Comparison of ENCODE assay signal across 37 cellular contexts in genomic region chr20:35206802-35207201, GRCh38. TPM values are rescaled to one million over a fixed set of nuclear protein-coding genes. Genes with fewer than 3 reads are reported as not detected.
"Had no signal": no experiment of that assay in that cellular context is flagged by ENCODE, and none has a peak within 500 bp of the region (broad histone marks: within the 10 kb centered on the region; RNA-seq: fewer than 3 reads in every experiment).

No MANE protein-coding gene starts in this region.

- DNase-seq: activated CD4-positive, alpha-beta memory T cell treated with anti-CD3 and anti-CD28 coated beads for 36 hours; activated CD4-positive, alpha-beta T cell treated with anti-CD3 and anti-CD28 coated beads for 36 hours; activated CD4-positive, alpha-beta T cell treated with anti-CD3 and anti-CD28 coated beads, Interleukin-2, amount 10 ng/mL, durations not matched to agents 24 days and 14 days; activated CD4-positive, CD25-positive, alpha-beta regulatory T cell; activated CD4-positive, CD25-positive, alpha-beta regulatory T cell treated with anti-CD3 and anti-CD28 coated beads, Interleukin-2, amount 50 U/mL, for 72 hours; activated CD8-positive, alpha-beta memory T cell treated with anti-CD3 and anti-CD28 coated beads, Interleukin-2, amount 10 ng/mL, durations not matched to agents 7 days and 5 days; activated CD8-positive, alpha-beta memory T cell treated with anti-CD3 and anti-CD28 coated beads, Interleukin-2, amount 50 U/mL, for 4 hours; activated CD8-positive, alpha-beta T cell treated with anti-CD3 and anti-CD28 coated beads, Interleukin-2, amount 10 ng/mL, durations not matched to agents 7 days and 5 days; activated effector memory CD4-positive, alpha-beta T cell treated with anti-CD3 and anti-CD28 coated beads, Interleukin-2, amount 50 U/mL, for 16 hours; activated naive CD4-positive, alpha-beta T cell treated with anti-CD3 and anti-CD28 coated beads for 36 hours; activated naive CD8-positive, alpha-beta T cell treated with anti-CD3 and anti-CD28 coated beads for 36 hours; activated naive CD8-positive, alpha-beta T cell treated with anti-CD3 and anti-CD28 coated beads, Interleukin-2, amount 50 U/mL, for 24 hours; activated T-cell treated with anti-CD3 and anti-CD28 coated beads, Interleukin-2, amount 50 U/mL, for 1 hour; activated T-cell treated with anti-CD3 and anti-CD28 coated beads, Interleukin-2, amount 50 U/mL, for 48 hours; adrenal gland; amygdala; central memory CD4-positive, alpha-beta T cell; cerebellar nuclear complex; colonic mucosa; effector CD8-positive, alpha-beta T cell; esophagus squamous epithelium; head of caudate nucleus; T-helper 1 cell; T-helper 17 cell; T1000 had no signal

- FAIRE-seq: endometrium, endothelial cell of umbilical vein, frontal cortex had no signal

- H3K27ac ChIP-seq: cardiac muscle cell, epithelial cell of prostate had no signal

- H3K36me3 Mint-ChIP-seq: activated CD4-positive, alpha-beta memory T cell treated with anti-CD3 and anti-CD28 coated beads for 36 hours; activated CD8-positive, alpha-beta memory T cell treated with anti-CD3 and anti-CD28 coated beads, Interleukin-2, amount 10 ng/mL, durations not matched to agents 7 days and 5 days; activated naive CD8-positive, alpha-beta T cell treated with anti-CD3 and anti-CD28 coated beads for 36 hours had no signal

- H3K4me3 ChIP-seq: adrenal gland, ascending aorta, breast epithelium, cardiac muscle cell, colonic mucosa, esophagus squamous epithelium had no signal

- H3K4me1 ChIP-seq: breast epithelium, colonic mucosa had no signal

- H3K27ac Mint-ChIP-seq: activated CD4-positive, alpha-beta memory T cell treated with anti-CD3 and anti-CD28 coated beads for 36 hours; activated CD4-positive, alpha-beta T cell treated with anti-CD3 and anti-CD28 coated beads for 36 hours; activated CD4-positive, alpha-beta T cell treated with anti-CD3 and anti-CD28 coated beads, Interleukin-2, amount 10 ng/mL, durations not matched to agents 24 days and 14 days; activated CD8-positive, alpha-beta memory T cell treated with anti-CD3 and anti-CD28 coated beads, Interleukin-2, amount 10 ng/mL, durations not matched to agents 7 days and 5 days; activated CD8-positive, alpha-beta T cell treated with anti-CD3 and anti-CD28 coated beads, Interleukin-2, amount 10 ng/mL, durations not matched to agents 7 days and 5 days; activated naive CD4-positive, alpha-beta T cell treated with anti-CD3 and anti-CD28 coated beads for 36 hours; activated naive CD4-positive, alpha-beta T cell treated with anti-CD3 and anti-CD28 coated beads, Interleukin-2, amount 50 U/mL, for 24 hours; activated naive CD8-positive, alpha-beta T cell treated with anti-CD3 and anti-CD28 coated beads for 36 hours; activated naive CD8-positive, alpha-beta T cell treated with anti-CD3 and anti-CD28 coated beads, Interleukin-2, amount 50 U/mL, for 24 hours; activated T-helper 1 cell treated with anti-CD3 and anti-CD28 coated beads, Interleukin-12 subunit alpha, Interleukin-12 subunit beta, Interleukin-2, Interleukin-4 antibody, amounts not matched to agents 30 ng/mL and 10 ng/mL and 1 ng/mL, durations not matched to agents 14 hours and 24 hours and 36 hours; activated T-helper 2 cell treated with anti-CD3 and anti-CD28 coated beads, Interferon-gamma antibody, Interleukin-2, Interleukin-4, amounts not matched to agents 10 μg/mL and 5 μg/mL and 100 μg/mL, durations not matched to agents 14 hours and 24 hours and 36 hours; brain; T-helper 17 cell; T-helper 2 cell treated with Interferon-gamma antibody and Interleukin-4, amounts not matched to agents 5 μg/mL and 100 μg/mL, for 36 hours had no signal

- H3K4me1 Mint-ChIP-seq: activated CD4-positive, alpha-beta T cell treated with anti-CD3 and anti-CD28 coated beads for 36 hours; activated CD4-positive, alpha-beta T cell treated with anti-CD3 and anti-CD28 coated beads, Interleukin-2, amount 10 ng/mL, durations not matched to agents 24 days and 14 days; activated CD8-positive, alpha-beta memory T cell treated with anti-CD3 and anti-CD28 coated beads, Interleukin-2, amount 10 ng/mL, durations not matched to agents 7 days and 5 days; activated naive CD4-positive, alpha-beta T cell treated with anti-CD3 and anti-CD28 coated beads, Interleukin-2, amount 50 U/mL, for 24 hours; activated naive CD8-positive, alpha-beta T cell treated with anti-CD3 and anti-CD28 coated beads for 36 hours; activated naive CD8-positive, alpha-beta T cell treated with anti-CD3 and anti-CD28 coated beads, Interleukin-2, amount 50 U/mL, for 24 hours; brain had no signal

- H3K36me3 ChIP-seq: adrenal gland, breast epithelium, cardiac muscle cell, colonic mucosa, esophagus squamous epithelium had no signal

- ATAC-seq: activated CD4-positive, alpha-beta T cell treated with anti-CD3 and anti-CD28 coated beads for 36 hours; activated CD8-positive, alpha-beta memory T cell treated with anti-CD3 and anti-CD28 coated beads, Interleukin-2, amount 10 ng/mL, durations not matched to agents 7 days and 5 days; activated CD8-positive, alpha-beta T cell treated with anti-CD3 and anti-CD28 coated beads, Interleukin-2, amount 10 ng/mL, durations not matched to agents 7 days and 5 days; activated naive CD8-positive, alpha-beta T cell treated with anti-CD3 and anti-CD28 coated beads, Interleukin-2, amount 50 U/mL, for 24 hours; T-helper 17 cell had no signal

- H3K27me3 ChIP-seq: adrenal gland, ascending aorta, breast epithelium, cardiac muscle cell, colonic mucosa, esophagus squamous epithelium had no signal

- H3K27me3 Mint-ChIP-seq: activated CD4-positive, alpha-beta memory T cell treated with anti-CD3 and anti-CD28 coated beads for 36 hours; activated CD4-positive, alpha-beta T cell treated with anti-CD3 and anti-CD28 coated beads for 36 hours; activated CD4-positive, alpha-beta T cell treated with anti-CD3 and anti-CD28 coated beads, Interleukin-2, amount 10 ng/mL, durations not matched to agents 24 days and 14 days; activated CD8-positive, alpha-beta memory T cell treated with anti-CD3 and anti-CD28 coated beads, Interleukin-2, amount 10 ng/mL, durations not matched to agents 7 days and 5 days; activated naive CD4-positive, alpha-beta T cell treated with anti-CD3 and anti-CD28 coated beads, Interleukin-2, amount 50 U/mL, for 24 hours; activated naive CD8-positive, alpha-beta T cell treated with anti-CD3 and anti-CD28 coated beads for 36 hours; activated naive CD8-positive, alpha-beta T cell treated with anti-CD3 and anti-CD28 coated beads, Interleukin-2, amount 50 U/mL, for 24 hours; T-helper 17 cell had no signal

- H3K9me3 Mint-ChIP-seq: activated CD4-positive, alpha-beta memory T cell treated with anti-CD3 and anti-CD28 coated beads for 36 hours; activated CD4-positive, alpha-beta T cell treated with anti-CD3 and anti-CD28 coated beads, Interleukin-2, amount 10 ng/mL, durations not matched to agents 24 days and 14 days; activated naive CD4-positive, alpha-beta T cell treated with anti-CD3 and anti-CD28 coated beads, Interleukin-2, amount 50 U/mL, for 24 hours; activated naive CD8-positive, alpha-beta T cell treated with anti-CD3 and anti-CD28 coated beads for 36 hours; activated naive CD8-positive, alpha-beta T cell treated with anti-CD3 and anti-CD28 coated beads, Interleukin-2, amount 50 U/mL, for 24 hours; activated T-helper 1 cell treated with anti-CD3 and anti-CD28 coated beads, Interleukin-12 subunit alpha, Interleukin-12 subunit beta, Interleukin-2, Interleukin-4 antibody, amounts not matched to agents 30 ng/mL and 10 ng/mL and 1 ng/mL, durations not matched to agents 14 hours and 24 hours and 36 hours; T-helper 2 cell treated with Interferon-gamma antibody and Interleukin-4, amounts not matched to agents 5 μg/mL and 100 μg/mL, for 36 hours had no signal

- H3K9me3 ChIP-seq: adrenal gland, colonic mucosa, esophagus squamous epithelium had no signal

- H3K4me3 Mint-ChIP-seq: activated CD4-positive, alpha-beta memory T cell treated with anti-CD3 and anti-CD28 coated beads for 36 hours; activated CD4-positive, alpha-beta T cell treated with anti-CD3 and anti-CD28 coated beads for 36 hours; activated CD4-positive, alpha-beta T cell treated with anti-CD3 and anti-CD28 coated beads, Interleukin-2, amount 10 ng/mL, durations not matched to agents 24 days and 14 days; activated CD8-positive, alpha-beta memory T cell treated with anti-CD3 and anti-CD28 coated beads, Interleukin-2, amount 10 ng/mL, durations not matched to agents 7 days and 5 days; activated CD8-positive, alpha-beta T cell treated with anti-CD3 and anti-CD28 coated beads, Interleukin-2, amount 10 ng/mL, durations not matched to agents 7 days and 5 days; activated naive CD4-positive, alpha-beta T cell treated with anti-CD3 and anti-CD28 coated beads for 36 hours; activated naive CD4-positive, alpha-beta T cell treated with anti-CD3 and anti-CD28 coated beads, Interleukin-2, amount 50 U/mL, for 24 hours; activated naive CD8-positive, alpha-beta T cell treated with anti-CD3 and anti-CD28 coated beads for 36 hours; activated naive CD8-positive, alpha-beta T cell treated with anti-CD3 and anti-CD28 coated beads, Interleukin-2, amount 50 U/mL, for 24 hours; activated T-helper 1 cell treated with anti-CD3 and anti-CD28 coated beads, Interleukin-12 subunit alpha, Interleukin-12 subunit beta, Interleukin-2, Interleukin-4 antibody, amounts not matched to agents 30 ng/mL and 10 ng/mL and 1 ng/mL, durations not matched to agents 14 hours and 24 hours and 36 hours; brain; T-helper 17 cell; T-helper 2 cell treated with Interferon-gamma antibody and Interleukin-4, amounts not matched to agents 5 μg/mL and 100 μg/mL, for 36 hours had no signal

RNA-seq across cellular contexts. Expression of gene MMP24, which starts 19.7 kb away (rescaled TPM):
- total RNA-seq: activated CD4-positive, alpha-beta memory T cell treated with anti-CD3 and anti-CD28 coated beads for 36 hours; activated CD4-positive, alpha-beta T cell treated with anti-CD3 and anti-CD28 coated beads for 36 hours; activated CD4-positive, alpha-beta T cell treated with anti-CD3 and anti-CD28 coated beads, Interleukin-2, amount 10 ng/mL, durations not matched to agents 24 days and 14 days; activated CD8-positive, alpha-beta memory T cell treated with anti-CD3 and anti-CD28 coated beads, Interleukin-2, amount 10 ng/mL, durations not matched to agents 7 days and 5 days; activated CD8-positive, alpha-beta T cell treated with anti-CD3 and anti-CD28 coated beads, Interleukin-2, amount 10 ng/mL, durations not matched to agents 7 days and 5 days; activated naive CD4-positive, alpha-beta T cell treated with anti-CD3 and anti-CD28 coated beads for 36 hours; activated naive CD8-positive, alpha-beta T cell treated with anti-CD3 and anti-CD28 coated beads for 36 hours; activated T-helper 2 cell treated with anti-CD3 and anti-CD28 coated beads, Interferon-gamma antibody, Interleukin-2, Interleukin-4, amounts not matched to agents 10 μg/mL and 5 μg/mL and 100 μg/mL, durations not matched to agents 14 hours and 24 hours and 36 hours; ascending aorta had no signal
